ENCODE assay signal across 11 cellular contexts in genomic region chr17:27407916-27408846, GRCh38. TPM values are rescaled to one million over a fixed set of nuclear protein-coding genes. Genes with fewer than 3 reads are reported as not detected.
DNase-seq lines count a peak whose midpoint lies in the region; ATAC-seq and TF ChIP-seq lines count a peak whose summit lies in the region.
"Had no signal": no experiment of that assay in that cellular context is flagged by ENCODE, and none has a peak within 500 bp of the region (broad histone marks: within the 10 kb centered on the region; RNA-seq: fewer than 3 reads in every experiment).

No MANE protein-coding gene starts in this region.

- H3K4me3 Mint-ChIP-seq in nephron: no peak overlapping the region

- TF ChIP-seq CTCF in AG09309 (IDR thresholded peaks at IDR 0.05; ENCODE audit: control insufficient read depth, insufficient read depth, low read depth, low read length, missing control alignments) (no peak), nephron (IDR thresholded peaks at IDR 0.05; ENCODE audit: unreplicated experiment in 3 of 3) (no peak)

- H3K4me3 ChIP-seq in AG09309 (ENCODE audit: control insufficient read depth, low read depth, low read length): no peak overlapping the region
- H3K4me3 ChIP-seq: dorsolateral prefrontal cortex had no signal

- peak overlapping the region in 2 of 3 experiments; percentile 6 to 30 for H3K27ac Mint-ChIP-seq in nephron

- no peaks in the 10 kb centered on the region for H3K36me3 Mint-ChIP-seq in nephron (ENCODE audit: low read depth)

- 0 out of 2 replicates have a peak, but pooled peaks have one; percentile 6 for TF ChIP-seq RAD21 in Ishikawa (IDR thresholded peaks at IDR 0.05; ENCODE audit: low read depth)

- peaks cover 6% of the 10 kb centered on the region for H3K27me3 Mint-ChIP-seq in nephron (ENCODE audit: low read depth)

- peaks cover 16% of the 10 kb centered on the region for H3K4me1 Mint-ChIP-seq in nephron

- TF ChIP-seq EP300 in Ishikawa (IDR thresholded peaks at IDR 0.05; ENCODE audit: borderline replicate concordance): peak; percentile 26; the same call in 1 of the 2 replicates

- DNase-seq in AG09309 (ENCODE audit: low read depth) (peak; percentile 40), dermis blood vessel endothelial cell (peak; percentile 39), NCI-H146 (lab: John Stamatoyannopoulos, UW) (no peak)
- DNase-seq in stimulated activated CD4-positive, alpha-beta T cell treated with anti-CD3 and anti-CD28 coated beads, Interleukin-15, amount 100 ng/mL, for 24 hours: no peak
- DNase-seq: activated T-cell treated with anti-CD3 and anti-CD28 coated beads, Interleukin-2, amount 50 U/mL, for 1 hour; NCI-H2227 treated with DMSO at 0.1 percent for 48 hours had no signal

- ATAC-seq in GM19035 (IDR thresholded peaks at IDR 0.05; ENCODE audit: unreplicated experiment) (no peak), HG03196 (IDR thresholded peaks at IDR 0.05; ENCODE audit: unreplicated experiment) (no peak)

- H3K9me3 Mint-ChIP-seq in nephron: no peaks in the 10 kb centered on the region

TF ChIP-seq in Ishikawa, 13 proteins besides CTCF, POLR2A, EP300 and RAD21:
- TF ChIP-seq CEBPB (IDR thresholded peaks at IDR 0.05): no peak
- peak; percentile 86 for TF ChIP-seq NFIC (IDR thresholded peaks at IDR 0.05)
- TF ChIP-seq EGR1 (IDR thresholded peaks at IDR 0.05): no peak
- TF ChIP-seq TEAD4 (IDR thresholded peaks at IDR 0.05): peak; percentile 72
- no peak for TF ChIP-seq CREB1 (IDR thresholded peaks at IDR 0.05; ENCODE audit: low read depth)
- no peak for TF ChIP-seq FOXM1 (IDR thresholded peaks at IDR 0.05; ENCODE audit: borderline replicate concordance, low read depth)
- 0 out of 2 replicates have a peak, but pooled peaks have one; percentile 45 for TF ChIP-seq TCF12 (IDR thresholded peaks at IDR 0.05; ENCODE audit: low read depth)
- TF ChIP-seq ZBTB7A (IDR thresholded peaks at IDR 0.05; ENCODE audit: low read depth): no peak; the same call in 1 of the 2 replicates
- no peak for TF ChIP-seq TAF1 (IDR thresholded peaks at IDR 0.05; ENCODE audit: low read depth)
- TF ChIP-seq USF1 (IDR thresholded peaks at IDR 0.05): no peak
- no peak for TF ChIP-seq MAX (IDR thresholded peaks at IDR 0.05)

RNA-seq across cellular contexts. Expression of gene KSR1, which starts 48.1 kb away (rescaled TPM):
- 26.3 and 33.4 TPM in 2 replicates for total RNA-seq in dermis blood vessel endothelial cell

Comparison
In these comparisons a context has a peak if more than half of its experiments do, and no peak if none do; other contexts are left out.
1. DNase-seq: peak in AG09309 (single experiment) and dermis blood vessel endothelial cell (single experiment); none in stimulated activated CD4-positive, alpha-beta T cell treated with anti-CD3 and anti-CD28 coated beads, Interleukin-15, amount 100 ng/mL, for 24 hours (single experiment) and NCI-H146 (single experiment).